Comparison of ENCODE assay signal across 15 cellular contexts in the genomic region with DNA sequence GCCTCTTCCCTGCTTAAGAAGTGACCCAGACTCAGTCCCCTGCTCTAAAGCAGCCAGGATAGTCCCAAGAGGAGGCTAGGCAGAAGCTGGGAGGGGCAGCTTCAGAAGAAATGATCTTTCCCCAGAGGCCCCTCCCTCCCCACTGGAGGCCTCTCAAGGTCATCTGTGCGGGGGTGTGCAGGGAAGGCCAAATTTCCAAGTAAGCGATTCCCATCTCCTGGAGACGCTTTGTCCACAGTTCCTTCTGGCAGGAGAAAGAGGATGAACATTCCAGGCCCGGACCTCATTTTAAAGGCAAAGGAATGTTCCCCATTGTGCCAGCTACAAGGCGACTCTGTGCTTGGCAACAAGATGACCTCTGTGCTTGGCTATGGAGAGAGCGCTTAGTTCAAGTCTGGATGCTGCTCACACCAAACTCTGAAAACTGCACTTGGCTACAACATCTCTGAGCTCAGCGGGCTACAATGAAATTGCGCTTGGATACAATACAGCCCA. TPM values are rescaled to one million over a fixed set of nuclear protein-coding genes. Genes with fewer than 3 reads are reported as not detected.
A peak's percentile ranks its signal among the peaks of the same experiment; 100 is the strongest.
DNase-seq lines count a peak whose midpoint lies in the region; ATAC-seq and TF ChIP-seq lines count a peak whose summit lies in the region.
"Had no signal": no experiment of that assay in that cellular context is flagged by ENCODE, and none has a peak within 500 bp of the region (broad histone marks: within the 10 kb centered on the region; RNA-seq: fewer than 3 reads in every experiment).

No MANE protein-coding gene starts in this region.

- CTCF ChIA-PET in CD4-positive, alpha-beta memory T cell (lab: Charles Lee; ENCODE audit: partially characterized antibody) = interaction anchor here (6.0 kb wide), 1 partner anchor 14 kb away, joined by 28 read pairs; no protein-coding TSS in a partner anchor

- no peak overlapping the region for H3K4me3 ChIP-seq in choroid plexus epithelial cell (ENCODE audit: low read depth, low read length)
- H3K4me3 ChIP-seq in CD4-positive, alpha-beta memory T cell (ENCODE audit: low read length in 2 of 2) = no peak overlapping the region
- H3K4me3 ChIP-seq: BLaER1 treated with 17β-estradiol and CSF1 and Interleukin-3, amounts not matched to agents 10 nM and 100 nM had no signal

- H3K9me3 ChIP-seq in CD4-positive, alpha-beta memory T cell (ENCODE audit: control insufficient read depth in 1 of 2, low read length in 2 of 2) = no peaks in the 10 kb centered on the region
- H3K9me3 ChIP-seq: BLaER1 treated with 17β-estradiol and CSF1 and Interleukin-3, amounts not matched to agents 10 nM and 100 nM had no signal

- peaks cover 2 to 5% of the 10 kb centered on the region in 2 donors for H3K27me3 Mint-ChIP-seq in CD4-positive, alpha-beta memory T cell

- POLR2A ChIA-PET in CD4-positive, alpha-beta memory T cell (lab: Charles Lee; ENCODE audit: partially characterized antibody) = no interaction called here

- ATAC-seq in sciatic nerve = peak; percentile 93
- ATAC-seq in GM21423 (IDR thresholded peaks at IDR 0.05; ENCODE audit: unreplicated experiment) = no peak

- no peak overlapping the region for H3K27ac Mint-ChIP-seq in CD4-positive, alpha-beta memory T cell
- H3K27ac Mint-ChIP-seq: stimulated activated naive CD8-positive, alpha-beta T cell treated with anti-CD3 and anti-CD28 coated beads, Interleukin-15, Interleukin-2, amounts not matched to agents 100 ng/mL and 50 ng/mL, for 24 hours had no signal

- no peaks in the 10 kb centered on the region for H3K4me1 ChIP-seq in CD4-positive, alpha-beta memory T cell (ENCODE audit: insufficient read depth, low read length)

- H3K9me3 Mint-ChIP-seq in CD4-positive, alpha-beta memory T cell = peaks cover 0 to 3% (median 0%) of the 10 kb centered on the region in 8 donors
- H3K9me3 Mint-ChIP-seq: central memory CD8-positive, alpha-beta T cell; stimulated activated naive CD8-positive, alpha-beta T cell treated with anti-CD3 and anti-CD28 coated beads, Interleukin-15, Interleukin-2, amounts not matched to agents 100 ng/mL and 50 ng/mL, for 24 hours had no signal

- no peaks in the 10 kb centered on the region for H3K27me3 ChIP-seq in CD4-positive, alpha-beta memory T cell (ENCODE audit: insufficient read depth, low read length)
- H3K27me3 ChIP-seq: BLaER1 treated with 17β-estradiol and CSF1 and Interleukin-3, amounts not matched to agents 10 nM and 100 nM had no signal

- H3K4me1 Mint-ChIP-seq in CD4-positive, alpha-beta memory T cell = no peaks in the 10 kb centered on the region
- H3K4me1 Mint-ChIP-seq: central memory CD8-positive, alpha-beta T cell had no signal

- no peak for TF ChIP-seq CTCF in choroid plexus epithelial cell (conservative IDR thresholded peaks at IDR 0.05; ENCODE audit: low read depth, low read length)

- peaks cover 0 to 2% of the 10 kb centered on the region in 2 donors for H3K36me3 Mint-ChIP-seq in CD4-positive, alpha-beta memory T cell

- no peak overlapping the region for H3K4me3 Mint-ChIP-seq in CD4-positive, alpha-beta memory T cell
- H3K4me3 Mint-ChIP-seq: central memory CD8-positive, alpha-beta T cell; stimulated activated naive CD8-positive, alpha-beta T cell treated with anti-CD3 and anti-CD28 coated beads, Interleukin-15, Interleukin-2, amounts not matched to agents 100 ng/mL and 50 ng/mL, for 24 hours had no signal

- H3K27ac ChIP-seq in CD4-positive, alpha-beta memory T cell (ENCODE audit: low read depth, low read length) = no peak overlapping the region
- H3K27ac ChIP-seq: BLaER1 treated with 17β-estradiol and CSF1 and Interleukin-3, amounts not matched to agents 10 nM and 100 nM had no signal

- no peaks in the 10 kb centered on the region for H3K36me3 ChIP-seq in CD4-positive, alpha-beta memory T cell (ENCODE audit: insufficient read depth, low read length)
- H3K36me3 ChIP-seq: BLaER1 treated with 17β-estradiol and CSF1 and Interleukin-3, amounts not matched to agents 10 nM and 100 nM had no signal

- intact Hi-C loops in sciatic nerve (cut with DNase I) = no loop called here
- intact Hi-C loops in CD4-positive, alpha-beta memory T cell (cut with micrococcal nuclease) = no loop called here

- DNase-seq in GM04503 (ENCODE audit: low read depth) (peak; percentile 92), choroid plexus epithelial cell (ENCODE audit: low read depth) (peak; percentile 19), hippocampal formation (lab: John Stamatoyannopoulos, UW) (peak; percentile 36 to 72), sciatic nerve (ENCODE audit: low spot score) (no peak), NCI-H2081 (lab: John Stamatoyannopoulos, UW) (no peak), NCI-H748 (lab: John Stamatoyannopoulos, UW; ENCODE audit: unreplicated experiment) (no peak)
- DNase-seq in CD4-positive, alpha-beta memory T cell = no peak
- DNase-seq: activated T-cell treated with anti-CD3 and anti-CD28 coated beads for 4 hours, NCI-H2107, RPMI8226 had no signal

RNA-seq across cellular contexts. Expression of gene COL5A3, which starts 23.5 kb away (rescaled TPM):
- 47.5 TPM for total RNA-seq in sciatic nerve
- 1 to 10 TPM; 3.5 to 4.3 TPM for total RNA-seq in CD4-positive, alpha-beta memory T cell
- under 1 TPM; 0.07 to 0.45 TPM for polyA plus RNA-seq in CD4-positive, alpha-beta memory T cell
- total RNA-seq: H4 had no signal

RNA-seq across cellular contexts. Expression of gene RDH8, which starts 26.4 kb away (rescaled TPM):
- total RNA-seq in sciatic nerve = not detected
- total RNA-seq in CD4-positive, alpha-beta memory T cell = not detected
- polyA plus RNA-seq in CD4-positive, alpha-beta memory T cell = not detected
- total RNA-seq: H4 had no signal

RNA-seq across cellular contexts. Expression of gene OLFM2, which starts 50.5 kb away (rescaled TPM):
- 6.9 TPM for total RNA-seq in sciatic nerve
- 10 to 100 TPM; 10.1 to 10.4 TPM for total RNA-seq in CD4-positive, alpha-beta memory T cell
- polyA plus RNA-seq in CD4-positive, alpha-beta memory T cell = 1 to 10 TPM; 5.0 to 8.8 TPM

Comparison
In these comparisons a context has a peak if more than half of its experiments do, and no peak if none do; other contexts are left out.
1. DNase-seq: peak in GM04503 (single experiment), choroid plexus epithelial cell (single experiment) and hippocampal formation (2 of 2); none in sciatic nerve (single experiment), NCI-H2081 (0 of 2), CD4-positive, alpha-beta memory T cell (0 of 5) and NCI-H748 (single experiment).